Comparison of ENCODE assay signal across 19 cellular contexts in the genomic region with DNA sequence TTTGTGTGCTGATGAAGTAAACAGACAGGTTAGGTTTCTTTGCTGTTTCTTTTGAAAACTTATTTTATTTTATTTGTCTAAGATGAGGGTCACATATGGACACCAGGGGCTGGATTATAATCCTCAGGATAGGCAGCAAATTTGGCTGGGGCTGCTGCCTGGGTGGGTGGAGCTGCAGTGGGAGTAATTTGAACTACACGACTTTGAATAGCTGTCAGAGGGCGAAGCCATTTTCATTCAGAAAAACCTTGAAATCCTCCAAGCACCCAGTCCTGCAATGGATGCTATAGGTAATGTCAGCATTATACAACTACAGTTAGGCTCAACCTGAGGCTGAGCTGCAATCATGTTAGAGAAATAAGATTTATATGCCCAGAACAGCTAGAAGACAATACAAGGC. TPM values are rescaled to one million over a fixed set of nuclear protein-coding genes. Genes with fewer than 3 reads are reported as not detected.
DNase-seq lines count a peak whose midpoint lies in the region; ATAC-seq and TF ChIP-seq lines count a peak whose summit lies in the region.
"Had no signal": no experiment of that assay in that cellular context is flagged by ENCODE, and none has a peak within 500 bp of the region (broad histone marks: within the 10 kb centered on the region; RNA-seq: fewer than 3 reads in every experiment).

No MANE protein-coding gene starts in this region.

- H3K27ac ChIP-seq in heart left ventricle (peak overlapping the region in 3 of 12 donors; percentile 11 to 79 (median 16)), iPS-18a (ENCODE audit: low read length) (peak overlapping the region; percentile 65), uterus (peak overlapping the region; percentile 64 to 69)
- H3K27ac ChIP-seq: BLaER1 treated with 17β-estradiol and CSF1 and Interleukin-3, amounts not matched to agents 10 nM and 100 nM had no signal

- no peak overlapping the region for H3K9ac ChIP-seq in iPS-18a (ENCODE audit: low read length)
- H3K9ac ChIP-seq: BLaER1 treated with 17β-estradiol and CSF1 and Interleukin-3, amounts not matched to agents 10 nM and 100 nM had no signal

- H3K4me1 Mint-ChIP-seq in progenitor cell of endocrine pancreas (ENCODE audit: low read depth), result peaks cover 41% of the 10 kb centered on the region
- peaks cover 9% of the 10 kb centered on the region for H3K4me1 Mint-ChIP-seq in activated CD8-positive, alpha-beta T cell treated with anti-CD3 and anti-CD28 coated beads for 36 hours (ENCODE audit: low read depth)

- peak overlapping the region; percentile 55 for H3K4me3 Mint-ChIP-seq in progenitor cell of endocrine pancreas (ENCODE audit: low read depth)
- no peak overlapping the region for H3K4me3 Mint-ChIP-seq in activated CD8-positive, alpha-beta T cell treated with anti-CD3 and anti-CD28 coated beads for 36 hours
- H3K4me3 Mint-ChIP-seq: activated naive CD4-positive, alpha-beta T cell treated with anti-CD3 and anti-CD28 coated beads, Interleukin-2, amount 50 U/mL, for 24 hours; T-helper 2 cell treated with Interferon-gamma antibody and Interleukin-4, amounts not matched to agents 5 μg/mL and 100 μg/mL, for 36 hours had no signal

- H3K9me3 ChIP-seq in heart left ventricle, result no peaks in the 10 kb centered on the region
- no peaks in the 10 kb centered on the region for H3K9me3 ChIP-seq in iPS-18a (ENCODE audit: control insufficient read depth, low read depth, low read length)
- H3K9me3 ChIP-seq in uterus, result no peaks in the 10 kb centered on the region
- H3K9me3 ChIP-seq: BLaER1 treated with 17β-estradiol and CSF1 and Interleukin-3, amounts not matched to agents 10 nM and 100 nM had no signal

- TF ChIP-seq POLR2A in heart left ventricle (IDR thresholded peaks at IDR 0.05) (no peak), uterus (IDR thresholded peaks at IDR 0.05) (no peak)

- TF ChIP-seq CTCF in heart left ventricle (IDR thresholded peaks at IDR 0.05), result no peak
- TF ChIP-seq CTCF in progenitor cell of endocrine pancreas (IDR thresholded peaks at IDR 0.05; ENCODE audit: unreplicated experiment), result no peak
- no peak for TF ChIP-seq CTCF in uterus (IDR thresholded peaks at IDR 0.05)
- TF ChIP-seq CTCF in activated CD8-positive, alpha-beta T cell treated with anti-CD3 and anti-CD28 coated beads for 36 hours (IDR thresholded peaks at IDR 0.05), result no peak

- H3K36me3 ChIP-seq in heart left ventricle, result peaks cover 0 to 8% (median 0%) of the 10 kb centered on the region in 9 donors
- H3K36me3 ChIP-seq in iPS-18a (ENCODE audit: control insufficient read depth, low read depth, low read length), result no peaks in the 10 kb centered on the region
- H3K36me3 ChIP-seq in uterus, result no peaks in the 10 kb centered on the region

- ATAC-seq in Right ventricle myocardium superior (ENCODE audit: poor library complexity) (peak; percentile 13), heart left ventricle (no peak), SK-N-SH treated with all-trans-retinoic acid at 6 μM for 48 hours (no peak)
- ATAC-seq in activated CD8-positive, alpha-beta T cell treated with anti-CD3 and anti-CD28 coated beads for 36 hours, result no peak

- DNase-seq in Right ventricle myocardium superior, result no peak
- DNase-seq in heart left ventricle, result no peak
- no peak for DNase-seq in progenitor cell of endocrine pancreas (ENCODE audit: low spot score, unreplicated experiment)
- no peak for DNase-seq in uterus
- DNase-seq in activated CD4-positive, alpha-beta T cell treated with anti-CD3 and anti-CD28 coated beads for 4 hours, result no peak
- DNase-seq in activated CD8-positive, alpha-beta T cell treated with anti-CD3 and anti-CD28 coated beads for 36 hours, result no peak
- DNase-seq: 8988T; activated CD4-positive, alpha-beta T cell treated with anti-CD3 and anti-CD28 coated beads for 1 hour; activated T-cell treated with anti-CD3 and anti-CD28 coated beads for 4 hours; DND-41; effector CD4-positive, alpha-beta T cell; NCI-H1436; NCI-H2227 treated with DMSO at 0.1 percent for 48 hours; occipital lobe had no signal

- 64 to 77% (median 72%) methylated on average over 2 of the region's 2 CpGs for WGBS in heart left ventricle, 4 donors

- H3K27me3 ChIP-seq in heart left ventricle (no peaks in the 10 kb centered on the region), iPS-18a (ENCODE audit: control insufficient read depth, insufficient read depth, low read length) (no peaks in the 10 kb centered on the region), uterus (no peaks in the 10 kb centered on the region)

- H3K27me3 Mint-ChIP-seq in progenitor cell of endocrine pancreas, result no peaks in the 10 kb centered on the region
- peaks cover 4% of the 10 kb centered on the region for H3K27me3 Mint-ChIP-seq in activated CD8-positive, alpha-beta T cell treated with anti-CD3 and anti-CD28 coated beads for 36 hours

- peaks cover 6% of the 10 kb centered on the region for H3K36me3 Mint-ChIP-seq in progenitor cell of endocrine pancreas (ENCODE audit: insufficient read depth)
- H3K36me3 Mint-ChIP-seq in activated CD8-positive, alpha-beta T cell treated with anti-CD3 and anti-CD28 coated beads for 36 hours (ENCODE audit: low read depth), result no peaks in the 10 kb centered on the region

- H3K9me3 Mint-ChIP-seq in progenitor cell of endocrine pancreas (ENCODE audit: low read depth), result no peaks in the 10 kb centered on the region
- H3K9me3 Mint-ChIP-seq in activated CD8-positive, alpha-beta T cell treated with anti-CD3 and anti-CD28 coated beads for 36 hours, result no peaks in the 10 kb centered on the region
- H3K9me3 Mint-ChIP-seq: activated naive CD4-positive, alpha-beta T cell treated with anti-CD3 and anti-CD28 coated beads, Interleukin-2, amount 50 U/mL, for 24 hours; T-helper 2 cell treated with Interferon-gamma antibody and Interleukin-4, amounts not matched to agents 5 μg/mL and 100 μg/mL, for 36 hours had no signal

- intact Hi-C loops in Right ventricle myocardium superior (cut with DNase I), result no loop called here
- intact Hi-C loops in heart left ventricle (cut with DNase I), result no loop called here
- intact Hi-C loops in uterus (cut with DNase I; ENCODE audit: low total_unique reads), result no loop called here
- intact Hi-C loops in activated CD8-positive, alpha-beta T cell treated with anti-CD3 and anti-CD28 coated beads for 36 hours (cut with micrococcal nuclease), result no loop called here

- POLR2A ChIA-PET in activated CD8-positive, alpha-beta T cell treated with anti-CD3 and anti-CD28 coated beads for 36 hours (lab: Charles Lee), result interaction anchor here (0.9 to 1.3 kb wide), 2 partner anchors 12 to 99 kb away, joined by 3 read pairs; no protein-coding TSS in a partner anchor

- H3K4me1 ChIP-seq in heart left ventricle, result peaks cover 0 to 50% (median 24%) of the 10 kb centered on the region in 12 donors
- peaks cover 15% of the 10 kb centered on the region for H3K4me1 ChIP-seq in iPS-18a (ENCODE audit: control insufficient read depth, low read depth, low read length)
- peaks cover 10 to 11% of the 10 kb centered on the region in 2 donors for H3K4me1 ChIP-seq in uterus

- peak overlapping the region; percentile 94 for H3K27ac Mint-ChIP-seq in progenitor cell of endocrine pancreas
- no peak overlapping the region for H3K27ac Mint-ChIP-seq in activated CD8-positive, alpha-beta T cell treated with anti-CD3 and anti-CD28 coated beads for 36 hours
- H3K27ac Mint-ChIP-seq: activated naive CD4-positive, alpha-beta T cell treated with anti-CD3 and anti-CD28 coated beads, Interleukin-2, amount 50 U/mL, for 24 hours; T-helper 2 cell treated with Interferon-gamma antibody and Interleukin-4, amounts not matched to agents 5 μg/mL and 100 μg/mL, for 36 hours had no signal

- H3K4me3 ChIP-seq in heart left ventricle, result peak overlapping the region in 4 of 12 donors; percentile 1 to 21 (median 12)
- H3K4me3 ChIP-seq in iPS-18a (ENCODE audit: low read length), result no peak overlapping the region
- H3K4me3 ChIP-seq in uterus, result no peak overlapping the region
- H3K4me3 ChIP-seq: BLaER1 treated with 17β-estradiol and CSF1 and Interleukin-3, amounts not matched to agents 10 nM and 100 nM had no signal

- CTCF ChIA-PET in activated CD8-positive, alpha-beta T cell treated with anti-CD3 and anti-CD28 coated beads for 36 hours (lab: Charles Lee), result interaction anchor here (1.6 kb wide), 1 partner anchor 18 kb away, joined by 5 read pairs; no protein-coding TSS in a partner anchor

TF ChIP-seq in SK-N-SH treated with all-trans-retinoic acid at 6 μM for 48 hours, 23 proteins besides CTCF, POLR2A, EP300 and RAD21:
- TF ChIP-seq PPARA (CRISPR knock-in tag; IDR thresholded peaks at IDR 0.05; ENCODE audit: borderline replicate concordance) (no peak), TCF4 (CRISPR knock-in tag; IDR thresholded peaks at IDR 0.05; ENCODE audit: borderline replicate concordance) (no peak), ISL1 (CRISPR knock-in tag; IDR thresholded peaks at IDR 0.05) (no peak)
- TF ChIP-seq, protein P1, sequence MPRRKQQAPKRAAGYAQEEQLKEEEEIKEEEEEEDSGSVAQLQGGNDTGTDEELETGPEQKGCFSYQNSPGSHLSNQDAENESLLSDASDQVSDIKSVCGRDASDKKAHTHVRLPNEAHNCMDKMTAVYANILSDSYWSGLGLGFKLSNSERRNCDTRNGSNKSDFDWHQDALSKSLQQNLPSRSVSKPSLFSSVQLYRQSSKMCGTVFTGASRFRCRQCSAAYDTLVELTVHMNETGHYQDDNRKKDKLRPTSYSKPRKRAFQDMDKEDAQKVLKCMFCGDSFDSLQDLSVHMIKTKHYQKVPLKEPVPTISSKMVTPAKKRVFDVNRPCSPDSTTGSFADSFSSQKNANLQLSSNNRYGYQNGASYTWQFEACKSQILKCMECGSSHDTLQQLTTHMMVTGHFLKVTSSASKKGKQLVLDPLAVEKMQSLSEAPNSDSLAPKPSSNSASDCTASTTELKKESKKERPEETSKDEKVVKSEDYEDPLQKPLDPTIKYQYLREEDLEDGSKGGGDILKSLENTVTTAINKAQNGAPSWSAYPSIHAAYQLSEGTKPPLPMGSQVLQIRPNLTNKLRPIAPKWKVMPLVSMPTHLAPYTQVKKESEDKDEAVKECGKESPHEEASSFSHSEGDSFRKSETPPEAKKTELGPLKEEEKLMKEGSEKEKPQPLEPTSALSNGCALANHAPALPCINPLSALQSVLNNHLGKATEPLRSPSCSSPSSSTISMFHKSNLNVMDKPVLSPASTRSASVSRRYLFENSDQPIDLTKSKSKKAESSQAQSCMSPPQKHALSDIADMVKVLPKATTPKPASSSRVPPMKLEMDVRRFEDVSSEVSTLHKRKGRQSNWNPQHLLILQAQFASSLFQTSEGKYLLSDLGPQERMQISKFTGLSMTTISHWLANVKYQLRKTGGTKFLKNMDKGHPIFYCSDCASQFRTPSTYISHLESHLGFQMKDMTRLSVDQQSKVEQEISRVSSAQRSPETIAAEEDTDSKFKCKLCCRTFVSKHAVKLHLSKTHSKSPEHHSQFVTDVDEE (CRISPR knock-in tag; IDR thresholded peaks at IDR 0.05), result no peak
TF ChIP-seq in SK-N-SH treated with all-trans-retinoic acid at 6 μM for 48 hours: peak in this region for 0.

RNA-seq across cellular contexts. Expression of gene SETBP1, which starts 16.6 kb away (rescaled TPM):
- total RNA-seq in Right ventricle myocardium superior (6.3 TPM), heart left ventricle (10 to 100 TPM in 2 of 9 donors, 1 to 10 TPM in 7; 3.8 to 10.6 (median 6.1) TPM), progenitor cell of endocrine pancreas (30.8 and 32.2 TPM in 2 replicates), uterus (10 to 100 TPM; 16.8 to 74.0 (median 36.9) TPM)
- polyA plus RNA-seq in heart left ventricle, result 1 to 10 TPM; 1.2 to 1.4 TPM
- 10 to 100 TPM; 10.2 to 10.4 TPM for total RNA-seq in activated CD8-positive, alpha-beta T cell treated with anti-CD3 and anti-CD28 coated beads for 36 hours
